ENCODE assay signal across 9 cellular contexts in genomic region chr1:182599339-182599738, GRCh38. TPM values are rescaled to one million over a fixed set of nuclear protein-coding genes. Genes with fewer than 3 reads are reported as not detected.
DNase-seq lines count a peak whose midpoint lies in the region; ATAC-seq, FAIRE-seq and TF ChIP-seq lines count a peak whose summit lies in the region.
"Had no signal": no experiment of that assay in that cellular context is flagged by ENCODE, and none has a peak within 500 bp of the region (broad histone marks: within the 10 kb centered on the region; RNA-seq: fewer than 3 reads in every experiment).

No MANE protein-coding gene starts in this region.

- H3K27ac Mint-ChIP-seq in activated CD4-positive, alpha-beta memory T cell treated with anti-CD3 and anti-CD28 coated beads for 36 hours, result no peak overlapping the region
- no peak overlapping the region for H3K27ac Mint-ChIP-seq in glutamatergic neuron (ENCODE audit: unreplicated experiment)

- H3K36me3 ChIP-seq in BLaER1 treated with 17β-estradiol and CSF1 and Interleukin-3, amounts not matched to agents 10 nM and 100 nM, result peaks cover 19 to 48% (median 36%) of the 10 kb centered on the region in 11 experiments; a peak in 21 of 22 replicates
- H3K36me3 ChIP-seq in MG63, result no peaks in the 10 kb centered on the region

- no peaks in the 10 kb centered on the region for H3K27me3 Mint-ChIP-seq in activated CD4-positive, alpha-beta memory T cell treated with anti-CD3 and anti-CD28 coated beads for 36 hours
- H3K27me3 Mint-ChIP-seq in glutamatergic neuron (ENCODE audit: unreplicated experiment), result peaks cover 4% of the 10 kb centered on the region

- no peak overlapping the region for H3K4me3 Mint-ChIP-seq in activated CD4-positive, alpha-beta memory T cell treated with anti-CD3 and anti-CD28 coated beads for 36 hours
- H3K4me3 Mint-ChIP-seq in glutamatergic neuron (ENCODE audit: unreplicated experiment), result no peak overlapping the region

- ATAC-seq in GM19324 (IDR thresholded peaks at IDR 0.05; ENCODE audit: low FRiP score, unreplicated experiment) (no peak), HG02870 (IDR thresholded peaks at IDR 0.05; ENCODE audit: unreplicated experiment) (no peak), HG03460 (IDR thresholded peaks at IDR 0.05; ENCODE audit: unreplicated experiment) (no peak)

- CTCF ChIA-PET in activated CD4-positive, alpha-beta memory T cell treated with anti-CD3 and anti-CD28 coated beads for 36 hours (lab: Charles Lee), result interaction anchor here (0.8 to 22.4 kb wide), 7 partner anchors 11 to 188 kb away, joined by 3 to 1086 read pairs (median 6); partner anchors contain the start of genes NPL and RNASEL

- H3K4me1 ChIP-seq in BLaER1 treated with 17β-estradiol and CSF1 and Interleukin-3, amounts not matched to agents 10 nM and 100 nM, result peaks cover 52 to 70% (median 60%) of the 10 kb centered on the region in 10 experiments

- no peak for DNase-seq in GM12892 (ENCODE audit: insufficient read length)
- peak; percentile 45 for DNase-seq in activated CD4-positive, alpha-beta memory T cell treated with anti-CD3 and anti-CD28 coated beads for 36 hours
- DNase-seq in glutamatergic neuron, result no peak
- no peak for DNase-seq in MG63
- DNase-seq: naive B cell had no signal

- no peaks in the 10 kb centered on the region for H3K9me3 Mint-ChIP-seq in activated CD4-positive, alpha-beta memory T cell treated with anti-CD3 and anti-CD28 coated beads for 36 hours
- no peaks in the 10 kb centered on the region for H3K9me3 Mint-ChIP-seq in glutamatergic neuron (ENCODE audit: unreplicated experiment)
- H3K9me3 Mint-ChIP-seq: naive B cell had no signal

- H3K9ac ChIP-seq in BLaER1 treated with 17β-estradiol and CSF1 and Interleukin-3, amounts not matched to agents 10 nM and 100 nM, result peak overlapping the region in 7 of 11 experiments; percentile 0 to 87 (median 18); a peak in 7 of 22 replicates

- H3K4me1 Mint-ChIP-seq in activated CD4-positive, alpha-beta memory T cell treated with anti-CD3 and anti-CD28 coated beads for 36 hours (ENCODE audit: low read depth), result peaks cover 10% of the 10 kb centered on the region
- peaks cover 7% of the 10 kb centered on the region for H3K4me1 Mint-ChIP-seq in glutamatergic neuron (ENCODE audit: low read depth, unreplicated experiment)

- no peaks in the 10 kb centered on the region for H3K9me3 ChIP-seq in BLaER1 treated with 17β-estradiol and CSF1 and Interleukin-3, amounts not matched to agents 10 nM and 100 nM (replicated peaks in 1 of 11)
- H3K9me3 ChIP-seq in MG63, result no peaks in the 10 kb centered on the region

- H3K27ac ChIP-seq in BLaER1 treated with 17β-estradiol and CSF1 and Interleukin-3, amounts not matched to agents 10 nM and 100 nM, result peak overlapping the region in 7 of 11 experiments; percentile 2 to 79 (median 10); a peak in 9 of 22 replicates

- H3K4me2 ChIP-seq in BLaER1 treated with 17β-estradiol and CSF1 and Interleukin-3, amounts not matched to agents 10 nM and 100 nM, result peak overlapping the region; percentile 15 to 98 (median 95); a peak in 21 of 22 replicates

- no peaks in the 10 kb centered on the region for H3K27me3 ChIP-seq in BLaER1 treated with 17β-estradiol and CSF1 and Interleukin-3, amounts not matched to agents 10 nM and 100 nM
- H3K27me3 ChIP-seq in MG63, result no peaks in the 10 kb centered on the region

- no peak overlapping the region; a peak in 2 of 20 replicates for H3K4me3 ChIP-seq in BLaER1 treated with 17β-estradiol and CSF1 and Interleukin-3, amounts not matched to agents 10 nM and 100 nM
- no peak overlapping the region for H3K4me3 ChIP-seq in MG63

- FAIRE-seq in GM12892 (lab: Jason Lieb, UNC), result no peak

- H4K20me1 ChIP-seq in BLaER1 treated with 17β-estradiol and CSF1 and Interleukin-3, amounts not matched to agents 10 nM and 100 nM, result peaks cover 0 to 60% (median 41%) of the 10 kb centered on the region in 11 experiments; a peak in 17 of 22 replicates

- peaks cover 6% of the 10 kb centered on the region for H3K36me3 Mint-ChIP-seq in activated CD4-positive, alpha-beta memory T cell treated with anti-CD3 and anti-CD28 coated beads for 36 hours
- no peaks in the 10 kb centered on the region for H3K36me3 Mint-ChIP-seq in glutamatergic neuron (ENCODE audit: unreplicated experiment)
- H3K36me3 Mint-ChIP-seq: naive B cell had no signal

- TF ChIP-seq CTCF in glutamatergic neuron (IDR thresholded peaks at IDR 0.05; ENCODE audit: partially characterized antibody, unreplicated experiment), result peak; percentile 29

- 0 out of 2 replicates have a peak, but pooled peaks have one; percentile 29 for TF ChIP-seq POLR2A in GM12892 (IDR thresholded peaks at IDR 0.05; ENCODE audit: low read depth, low read length)

- intact Hi-C loops in activated CD4-positive, alpha-beta memory T cell treated with anti-CD3 and anti-CD28 coated beads for 36 hours (cut with micrococcal nuclease), result loop anchor here (5.0 kb wide), 1 partner anchor 512 kb away; no protein-coding TSS in a partner anchor

- POLR2A ChIA-PET in activated CD4-positive, alpha-beta memory T cell treated with anti-CD3 and anti-CD28 coated beads for 36 hours (lab: Charles Lee), result interaction anchor here (1.0 to 3.5 kb wide), 2 partner anchors 183 to 189 kb away, joined by 3 to 13 read pairs; no protein-coding TSS in a partner anchor

RNA-seq across cellular contexts. Expression of gene RGS16, which starts 4.8 kb away (rescaled TPM):
- 41.1 TPM for polyA plus RNA-seq in GM12892 (2012; ENCODE audit: missing spikeins)
- total RNA-seq in activated CD4-positive, alpha-beta memory T cell treated with anti-CD3 and anti-CD28 coated beads for 36 hours, result 10 to 100 TPM; 49.8 to 51.9 TPM
- 37.2 TPM for total RNA-seq in glutamatergic neuron (ENCODE audit: unreplicated experiment)
- 0.40 TPM in 1 of 2 replicates, not detected in the other for total RNA-seq in MG63 (2014; rRNA removed; shearing (Covaris generic); ENCODE audit: low replicate concordance)

RNA-seq across cellular contexts. Expression of gene RNASEL, which starts 10.3 kb away (rescaled TPM):
- polyA plus RNA-seq in GM12892 (2012; ENCODE audit: missing spikeins), result 5.6 TPM
- 1 to 10 TPM; 4.5 TPM for total RNA-seq in activated CD4-positive, alpha-beta memory T cell treated with anti-CD3 and anti-CD28 coated beads for 36 hours
- 1.3 TPM for total RNA-seq in glutamatergic neuron (ENCODE audit: unreplicated experiment)
- total RNA-seq in MG63 (2014; rRNA removed; shearing (Covaris generic); ENCODE audit: low replicate concordance), result 4.0 TPM in 2 replicates

Comparison
In these comparisons a context has a peak if more than half of its experiments do, and no peak if none do; other contexts are left out.
1. RNA of gene RGS16, which starts 4.8 kb away (total RNA-seq): 49.8 to 51.9 TPM in activated CD4-positive, alpha-beta memory T cell treated with anti-CD3 and anti-CD28 coated beads for 36 hours and 37.2 TPM in glutamatergic neuron (single experiment); 0.40 TPM in MG63; every median in the first group is over 10 times any median in the second.